ENCODE assay signal across 16 cellular contexts in the genomic region with DNA sequence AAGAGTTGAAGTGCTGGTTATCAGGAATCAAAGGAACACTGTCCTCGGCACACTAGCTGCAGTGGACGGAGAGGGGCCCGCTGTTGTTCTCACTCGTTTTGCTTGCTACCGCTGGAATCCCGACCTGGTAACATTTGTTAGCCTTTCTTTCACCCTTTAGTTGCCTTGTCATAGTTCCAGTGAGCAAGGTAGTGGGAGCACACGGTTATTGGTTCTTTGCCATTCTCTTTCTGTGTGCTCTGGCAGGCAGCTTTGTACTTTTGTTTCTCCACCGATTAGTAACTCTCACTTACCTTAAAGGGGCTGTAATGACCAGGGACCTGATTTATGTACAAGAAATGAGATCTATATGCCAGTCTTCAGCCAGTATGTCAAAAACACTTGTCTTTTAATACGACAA. TPM values are rescaled to one million over a fixed set of nuclear protein-coding genes. Genes with fewer than 3 reads are reported as not detected.
DNase-seq lines count a peak whose midpoint lies in the region; ATAC-seq and TF ChIP-seq lines count a peak whose summit lies in the region.
"Had no signal": no experiment of that assay in that cellular context is flagged by ENCODE, and none has a peak within 500 bp of the region (broad histone marks: within the 10 kb centered on the region; RNA-seq: fewer than 3 reads in every experiment).

No MANE protein-coding gene starts in this region.

- H3K79me2 ChIP-seq in fibroblast of lung (ENCODE audit: control insufficient read depth, insufficient read depth, low read length), result peaks cover 3% of the 10 kb centered on the region

- no peak overlapping the region for H3K9ac ChIP-seq in fibroblast of lung (ENCODE audit: insufficient read depth, low read length)

- POLR2A ChIA-PET in Caco-2 (lab: Charles Lee), result no interaction called here

- H3K4me3 ChIP-seq in Caco-2 (ENCODE audit: low read depth, low read length), result peak overlapping the region; percentile 73
- H3K4me3 ChIP-seq in fibroblast of lung (replicated peaks in 1 of 4; ENCODE audit: control extremely low read depth in 1 of 4, insufficient read depth in 1 of 4, low read depth in 3 of 4, low read length in 4 of 4), result no peak overlapping the region
- peak overlapping the region; percentile 86 for H3K4me3 ChIP-seq in neuron (ENCODE audit: low read length)

- H3K4me2 ChIP-seq in fibroblast of lung (ENCODE audit: extremely low read depth, insufficient read depth, low read length), result peak overlapping the region; percentile 76

- H3K27me3 ChIP-seq in Caco-2 (replicated peaks; ENCODE audit: control insufficient read depth, insufficient read depth, low read length) (no peaks in the 10 kb centered on the region), fibroblast of lung (ENCODE audit: control insufficient read depth, insufficient read depth, low read length) (no peaks in the 10 kb centered on the region), neuron (ENCODE audit: insufficient read depth, low read length) (no peaks in the 10 kb centered on the region)
- H3K27me3 ChIP-seq: sigmoid colon had no signal

- BruUV-seq in Caco-2 (replicated peaks; lab: Mats Ljungman, UMichigan), result no TSS peak

- H3K4me3 Mint-ChIP-seq in Caco-2 (ENCODE audit: unreplicated experiment), result peak overlapping the region; percentile 98

- peak overlapping the region; percentile 42 for H3K27ac Mint-ChIP-seq in Caco-2 (ENCODE audit: unreplicated experiment)

- ATAC-seq in HG02623 (IDR thresholded peaks at IDR 0.05; ENCODE audit: unreplicated experiment), result no peak

- peaks cover 16% of the 10 kb centered on the region for H3K4me1 ChIP-seq in Caco-2
- H3K4me1 ChIP-seq in fibroblast of lung (ENCODE audit: control insufficient read depth, extremely low read depth, insufficient read depth, low read length), result no peaks in the 10 kb centered on the region
- peaks cover 10% of the 10 kb centered on the region for H3K4me1 ChIP-seq in neuron (ENCODE audit: insufficient read depth, low read length)

- H3K9me3 ChIP-seq in Caco-2 (no peaks in the 10 kb centered on the region), fibroblast of lung (ENCODE audit: control insufficient read depth, insufficient read depth, low read depth, low read length) (no peaks in the 10 kb centered on the region), neuron (ENCODE audit: low read length) (no peaks in the 10 kb centered on the region)
- H3K9me3 ChIP-seq: HAP-1, sigmoid colon, stomach had no signal

- in situ Hi-C loops in GM13977 (cut with MboI; ENCODE audit: low pct_unique_long_range_greater_than_20kb, low sequenced_read_pairs, unreplicated experiment), result no loop called here

- CTCF ChIA-PET in Caco-2 (lab: Charles Lee), result no interaction called here

- H3K36me3 ChIP-seq in Caco-2 (ENCODE audit: control insufficient read depth, insufficient read depth, low read length) (no peaks in the 10 kb centered on the region), fibroblast of lung (ENCODE audit: control insufficient read depth, insufficient read depth, low read length) (no peaks in the 10 kb centered on the region), neuron (ENCODE audit: insufficient read depth, low read length) (no peaks in the 10 kb centered on the region)
- H3K36me3 ChIP-seq: HAP-1, sigmoid colon, stomach had no signal

- H3K36me3 Mint-ChIP-seq in Caco-2 (ENCODE audit: insufficient read depth, unreplicated experiment), result peaks cover 13% of the 10 kb centered on the region

- H3K9me3 Mint-ChIP-seq in Caco-2 (ENCODE audit: unreplicated experiment), result no peaks in the 10 kb centered on the region

- DNase-seq in Caco-2 (no peak), NCI-H82 treated with DMSO at 0.1 percent for 48 hours (lab: John Stamatoyannopoulos, UW; ENCODE audit: unreplicated experiment) (peak; percentile 65), fibroblast of lung (ENCODE audit: low read depth in 2 of 2) (no peak), GM13977 (ENCODE audit: low spot score) (no peak)
- no peak for DNase-seq in stimulated activated CD4-positive, alpha-beta T cell treated with anti-CD3 and anti-CD28 coated beads, Interleukin-1b, Interleukin-23, amount 100 ng/mL, for 48 hours
- no peak for DNase-seq in stimulated activated CD8-positive, alpha-beta memory T cell treated with anti-CD3 and anti-CD28 coated beads, Interleukin-4, amount 100 ng/mL, for 48 hours
- DNase-seq: activated CD8-positive, alpha-beta memory T cell treated with anti-CD3 and anti-CD28 coated beads, Interleukin-2, amount 50 U/mL, for 4 hours; activated naive CD4-positive, alpha-beta T cell treated with anti-CD3 and anti-CD28 coated beads, Interleukin-2, amount 50 U/mL, for 16 hours; caudate nucleus; DMS53; NCI-H1436 treated with DMSO at 0.1 percent for 48 hours; sigmoid colon; stomach had no signal

- H3K27me3 Mint-ChIP-seq in Caco-2 (ENCODE audit: insufficient read depth, unreplicated experiment), result no peaks in the 10 kb centered on the region

- H4K20me1 ChIP-seq in fibroblast of lung (ENCODE audit: control insufficient read depth, extremely low read depth, insufficient read depth, low read length), result no peaks in the 10 kb centered on the region

- H3K4me1 Mint-ChIP-seq in Caco-2 (ENCODE audit: low read depth, unreplicated experiment), result peaks cover 28% of the 10 kb centered on the region

- TF ChIP-seq CTCF in Caco-2 (IDR thresholded peaks at IDR 0.05; ENCODE audit: insufficient read depth in 1 of 2, low read depth in 1 of 2, low read length in 1 of 2, severe bottlenecking in 1 of 2, unreplicated experiment in 1 of 2) (no peak), fibroblast of lung (conservative IDR thresholded peaks at IDR 0.05 in 1 of 2, IDR thresholded peaks at IDR 0.05 in 1 of 2; ENCODE audit: low read depth in 1 of 2, low read length in 2 of 2) (no peak), GM13977 (IDR thresholded peaks at IDR 0.05; ENCODE audit: extremely low read depth, insufficient read depth, missing control alignments) (no peak)

- intact Hi-C loops in Caco-2 (cut with micrococcal nuclease; ENCODE audit: unreplicated experiment), result loop anchor here (2.0 kb wide), 1 partner anchor 57 kb away; no protein-coding TSS in a partner anchor

- H3K27ac ChIP-seq in fibroblast of lung (ENCODE audit: insufficient read depth, low read length), result no peak overlapping the region
- H3K27ac ChIP-seq: sigmoid colon had no signal

- no peak overlapping the region for H2AFZ ChIP-seq in fibroblast of lung (ENCODE audit: low read length)
- no peak overlapping the region for H2AFZ ChIP-seq in neuron (ENCODE audit: low read depth, low read length)

RNA-seq across cellular contexts. Expression of a gene that starts 1.8 kb away (rescaled TPM):
- total RNA-seq in Caco-2 (2022), result 17.0 and 17.2 TPM in 2 replicates
- 5.6 and 8.4 TPM in 2 replicates for total RNA-seq in fibroblast of lung
- 6.7 and 8.7 TPM in 2 replicates for polyA plus RNA-seq in fibroblast of lung
- polyA plus RNA-seq in fibroblast of lung (2012), result 3.7 and 6.2 TPM in 2 replicates
- polyA minus RNA-seq in fibroblast of lung (ENCODE audit: low replicate concordance), result not detected in 2 replicates

RNA-seq across cellular contexts. Expression of a gene that starts 21.9 kb away (rescaled TPM):
- total RNA-seq in Caco-2 (2022) (22.8 and 25.0 TPM in 2 replicates), fibroblast of lung (17.5 and 24.1 TPM in 2 replicates)
- 25.2 and 30.2 TPM in 2 replicates for polyA plus RNA-seq in fibroblast of lung
- 13.4 and 18.1 TPM in 2 replicates for polyA plus RNA-seq in fibroblast of lung (2012)
- polyA minus RNA-seq in fibroblast of lung (ENCODE audit: low replicate concordance), result 30.6 and 66.1 TPM in 2 replicates

Comparison
In these comparisons a context has a peak if more than half of its experiments do, and no peak if none do; other contexts are left out.
1. H3K4me3 ChIP-seq: peak in Caco-2 (single experiment) and neuron (single experiment); none in fibroblast of lung (0 of 4).